In genomic region chr12:76031414-76032042, GRCh38 we compare ENCODE assay signal across 8 cellular contexts. TPM values are rescaled to one million over a fixed set of nuclear protein-coding genes. Genes with fewer than 3 reads are reported as not detected.
DNase-seq lines count a peak whose midpoint lies in the region; TF ChIP-seq lines count a peak whose summit lies in the region.

TSS of gene PHLDA1 (minus strand) at chr12:76031776.

- peak within 1 kb of the TSS; percentile 98 for H3K4me3 Mint-ChIP-seq in HFFc6
- H3K4me3 Mint-ChIP-seq in activated naive CD4-positive, alpha-beta T cell treated with anti-CD3 and anti-CD28 coated beads, Interleukin-2, amount 10 ng/mL, durations not matched to agents 7 days and 5 days, result peak within 1 kb of the TSS; percentile 84

- H3K9me3 Mint-ChIP-seq in HFFc6, result peaks cover 17% of the 10 kb centered on the region
- H3K9me3 Mint-ChIP-seq in activated naive CD4-positive, alpha-beta T cell treated with anti-CD3 and anti-CD28 coated beads, Interleukin-2, amount 10 ng/mL, durations not matched to agents 7 days and 5 days, result no peaks in the 10 kb centered on the region

- peaks cover 50% of the 10 kb centered on the region for H3K4me1 Mint-ChIP-seq in HFFc6 (ENCODE audit: low read depth)
- H3K4me1 Mint-ChIP-seq in activated naive CD4-positive, alpha-beta T cell treated with anti-CD3 and anti-CD28 coated beads, Interleukin-2, amount 10 ng/mL, durations not matched to agents 7 days and 5 days, result peaks cover 27% of the 10 kb centered on the region

- peak within 1 kb of the TSS; percentile 74 for H3K9ac ChIP-seq in SK-N-MC (ENCODE audit: insufficient read length)

- H3K9me3 ChIP-seq in SK-N-MC (ENCODE audit: low read depth, low read length), result no peaks in the 10 kb centered on the region

- H3K4me3 ChIP-seq in GM08714 (ENCODE audit: low read length) (peak within 1 kb of the TSS; percentile 76), SK-N-MC (peak within 1 kb of the TSS; percentile 87)

- peak; percentile 97 for DNase-seq in HFFc6
- DNase-seq in NAMALWA (ENCODE audit: low spot score), result peak; percentile 90
- DNase-seq in SK-N-MC (ENCODE audit: low read depth, low spot score), result no peak
- peak; percentile 91 for DNase-seq in activated naive CD4-positive, alpha-beta T cell treated with anti-CD3 and anti-CD28 coated beads, Interleukin-2, amount 10 ng/mL, durations not matched to agents 7 days and 5 days
- peak; percentile 84 for DNase-seq in germinal center (ENCODE audit: low spot score)
- peak; percentile 92 for DNase-seq in occipital lobe (lab: John Stamatoyannopoulos, UW)

- CTCF ChIA-PET in activated naive CD4-positive, alpha-beta T cell treated with anti-CD3 and anti-CD28 coated beads, Interleukin-2, amount 10 ng/mL, durations not matched to agents 7 days and 5 days (lab: Charles Lee), result interaction anchor here (0.7 to 6.7 kb wide), 26 partner anchors 9 to 548 kb away, joined by 3 to 81 read pairs (median 4); partner anchors contain the start of gene BBS10

- H3K27ac ChIP-seq in SK-N-MC (0 out of 2 replicates have a peak within 1 kb of the TSS, but pooled peaks have one; percentile 23), temporal lobe (ENCODE audit: low read depth, low read length) (peak within 1 kb of the TSS; percentile 89)

- peak within 1 kb of the TSS; percentile 97 for H3K27ac Mint-ChIP-seq in HFFc6
- H3K27ac Mint-ChIP-seq in activated naive CD4-positive, alpha-beta T cell treated with anti-CD3 and anti-CD28 coated beads, Interleukin-2, amount 10 ng/mL, durations not matched to agents 7 days and 5 days, result peak within 1 kb of the TSS; percentile 85

- H3K27me3 Mint-ChIP-seq in HFFc6 (ENCODE audit: insufficient read depth), result peaks cover 19% of the 10 kb centered on the region
- peaks cover 38% of the 10 kb centered on the region for H3K27me3 Mint-ChIP-seq in activated naive CD4-positive, alpha-beta T cell treated with anti-CD3 and anti-CD28 coated beads, Interleukin-2, amount 10 ng/mL, durations not matched to agents 7 days and 5 days

- no peaks in the 10 kb centered on the region for H3K36me3 ChIP-seq in SK-N-MC (ENCODE audit: insufficient read depth, low read length)

- peaks cover 41% of the 10 kb centered on the region for H3K36me3 Mint-ChIP-seq in HFFc6 (ENCODE audit: low read depth)
- H3K36me3 Mint-ChIP-seq in activated naive CD4-positive, alpha-beta T cell treated with anti-CD3 and anti-CD28 coated beads, Interleukin-2, amount 10 ng/mL, durations not matched to agents 7 days and 5 days, result peaks cover 2% of the 10 kb centered on the region

- TF ChIP-seq CTCF in HFFc6 (IDR thresholded peaks at IDR 0.05), result peak; percentile 83

RNA-seq across cellular contexts. Expression of gene PHLDA1, which starts in this region (rescaled TPM):
- total RNA-seq in HFFc6 (2021; fragmentation: NEBNext Ultra II Directional; extraction: Animal tissue kit (Norgen Biotek cat#: 25700)), result 10 to 100 TPM; 49.2 to 81.5 (median 76.2) TPM
- total RNA-seq in occipital lobe (24.8 TPM), temporal lobe (23.8 TPM)
